Comparison of ENCODE assay signal across 1 cellular context in genomic region chr5:59416441-59416840, GRCh38.
TF ChIP-seq lines count a peak whose summit lies in the region.

No MANE protein-coding gene starts in this region.

TF ChIP-seq in liver, 16 proteins besides CTCF, POLR2A, EP300 and RAD21 (continued from another document):
- TF ChIP-seq ZBTB33 (IDR thresholded peaks at IDR 0.05) = no peak
- no peak for TF ChIP-seq HNF4G (IDR thresholded peaks at IDR 0.05)
- no peak for TF ChIP-seq HNF4A (conservative IDR thresholded peaks at IDR 0.05)
- no peak for TF ChIP-seq TAF1 (conservative IDR thresholded peaks at IDR 0.05)
- TF ChIP-seq JUND (IDR thresholded peaks at IDR 0.05) = peak; percentile 56 to 73
- TF ChIP-seq REST (IDR thresholded peaks at IDR 0.05) = no peak
- TF ChIP-seq FOXA2 (IDR thresholded peaks at IDR 0.05) = peak; percentile 38
- TF ChIP-seq ATF3 (IDR thresholded peaks at IDR 0.05) = peak; percentile 56
- no peak for TF ChIP-seq FOXA1 (IDR thresholded peaks at IDR 0.05)
